ENCODE assay signal across 1 cellular context in the genomic region with DNA sequence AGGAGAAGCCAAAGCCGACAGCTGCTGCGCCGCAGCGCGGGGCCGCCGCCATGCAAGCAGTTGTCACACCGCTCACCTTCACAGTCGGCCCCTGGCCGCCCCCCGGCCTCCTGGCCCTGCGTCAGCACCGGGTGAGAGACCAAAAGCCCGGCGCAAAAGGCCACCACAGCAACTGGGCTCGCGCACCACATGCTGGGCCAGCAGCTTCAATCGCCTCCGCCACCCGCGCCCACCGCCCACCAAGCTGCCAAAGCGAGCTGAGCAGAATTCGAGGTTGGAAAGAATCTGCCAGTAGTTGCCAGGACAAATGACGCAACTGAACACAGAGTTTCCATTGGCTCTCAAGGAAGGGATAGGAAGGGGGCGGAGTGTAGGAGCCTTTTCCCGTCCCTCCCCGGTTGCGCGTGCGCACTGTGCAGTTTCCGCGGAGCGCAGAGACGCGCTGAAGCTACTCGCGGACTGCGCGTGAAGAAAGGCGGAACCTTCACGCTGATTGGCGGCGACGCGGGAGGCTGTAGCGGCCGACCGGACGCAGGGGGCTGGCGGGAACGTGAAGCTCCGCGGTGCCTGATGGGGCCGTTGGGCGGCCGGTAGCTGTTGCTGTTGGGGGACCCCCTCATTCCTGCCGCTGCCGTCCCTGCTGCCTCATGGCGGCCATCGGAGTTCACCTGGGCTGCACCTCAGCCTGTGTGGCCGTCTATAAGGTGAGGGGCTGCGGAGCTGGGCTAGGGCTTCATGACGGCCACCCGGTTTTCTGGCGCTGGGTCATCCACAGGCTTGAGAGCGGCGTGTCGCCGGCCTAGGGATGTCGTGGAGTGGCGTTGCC.
A peak's percentile ranks its signal among the peaks of the same experiment; 100 is the strongest.
TF ChIP-seq lines count a peak whose summit lies in the region.

A gene (minus strand): TSS at position 282 of the 826 bp plus-strand sequence. CDS start 91 bp downstream, at position 191.
A gene with protein sequence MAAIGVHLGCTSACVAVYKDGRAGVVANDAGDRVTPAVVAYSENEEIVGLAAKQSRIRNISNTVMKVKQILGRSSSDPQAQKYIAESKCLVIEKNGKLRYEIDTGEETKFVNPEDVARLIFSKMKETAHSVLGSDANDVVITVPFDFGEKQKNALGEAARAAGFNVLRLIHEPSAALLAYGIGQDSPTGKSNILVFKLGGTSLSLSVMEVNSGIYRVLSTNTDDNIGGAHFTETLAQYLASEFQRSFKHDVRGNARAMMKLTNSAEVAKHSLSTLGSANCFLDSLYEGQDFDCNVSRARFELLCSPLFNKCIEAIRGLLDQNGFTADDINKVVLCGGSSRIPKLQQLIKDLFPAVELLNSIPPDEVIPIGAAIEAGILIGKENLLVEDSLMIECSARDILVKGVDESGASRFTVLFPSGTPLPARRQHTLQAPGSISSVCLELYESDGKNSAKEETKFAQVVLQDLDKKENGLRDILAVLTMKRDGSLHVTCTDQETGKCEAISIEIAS (plus strand): TSS at position 551 of the 826 bp plus-strand sequence. CDS start 97 bp downstream, at position 648.
A gene with protein sequence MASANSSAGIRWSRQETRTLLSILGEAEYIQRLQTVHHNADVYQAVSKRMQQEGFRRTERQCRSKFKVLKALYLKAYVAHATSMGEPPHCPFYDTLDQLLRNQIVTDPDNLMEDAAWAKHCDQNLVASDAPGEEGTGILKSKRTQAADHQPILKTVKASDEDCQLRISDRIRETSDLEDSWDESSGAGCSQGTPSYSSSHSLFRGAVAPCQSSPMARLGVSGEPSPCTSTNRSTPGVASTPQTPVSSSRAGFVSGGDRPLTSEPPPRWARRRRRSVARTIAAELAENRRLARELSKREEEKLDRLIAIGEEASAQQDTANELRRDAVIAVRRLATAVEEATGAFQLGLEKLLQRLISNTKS (plus strand): TSS at position 551 of the 826 bp plus-strand sequence. CDS start 3,979 bp downstream, outside the sequence.

TF ChIP-seq in HepG2, 621 proteins besides CTCF, POLR2A, EP300 and RAD21 (continued from another document and continues in another):
- TF ChIP-seq, protein P1, sequence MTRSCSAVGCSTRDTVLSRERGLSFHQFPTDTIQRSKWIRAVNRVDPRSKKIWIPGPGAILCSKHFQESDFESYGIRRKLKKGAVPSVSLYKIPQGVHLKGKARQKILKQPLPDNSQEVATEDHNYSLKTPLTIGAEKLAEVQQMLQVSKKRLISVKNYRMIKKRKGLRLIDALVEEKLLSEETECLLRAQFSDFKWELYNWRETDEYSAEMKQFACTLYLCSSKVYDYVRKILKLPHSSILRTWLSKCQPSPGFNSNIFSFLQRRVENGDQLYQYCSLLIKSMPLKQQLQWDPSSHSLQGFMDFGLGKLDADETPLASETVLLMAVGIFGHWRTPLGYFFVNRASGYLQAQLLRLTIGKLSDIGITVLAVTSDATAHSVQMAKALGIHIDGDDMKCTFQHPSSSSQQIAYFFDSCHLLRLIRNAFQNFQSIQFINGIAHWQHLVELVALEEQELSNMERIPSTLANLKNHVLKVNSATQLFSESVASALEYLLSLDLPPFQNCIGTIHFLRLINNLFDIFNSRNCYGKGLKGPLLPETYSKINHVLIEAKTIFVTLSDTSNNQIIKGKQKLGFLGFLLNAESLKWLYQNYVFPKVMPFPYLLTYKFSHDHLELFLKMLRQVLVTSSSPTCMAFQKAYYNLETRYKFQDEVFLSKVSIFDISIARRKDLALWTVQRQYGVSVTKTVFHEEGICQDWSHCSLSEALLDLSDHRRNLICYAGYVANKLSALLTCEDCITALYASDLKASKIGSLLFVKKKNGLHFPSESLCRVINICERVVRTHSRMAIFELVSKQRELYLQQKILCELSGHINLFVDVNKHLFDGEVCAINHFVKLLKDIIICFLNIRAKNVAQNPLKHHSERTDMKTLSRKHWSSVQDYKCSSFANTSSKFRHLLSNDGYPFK (CRISPR knock-in tag; IDR thresholded peaks at IDR 0.05; ENCODE audit: borderline replicate concordance): 0 out of 2 replicates have a peak, but pooled peaks have one; percentile 24
- peak; percentile 36; the same call in 1 of the 2 replicates for TF ChIP-seq FOXO1 (CRISPR knock-in tag; IDR thresholded peaks at IDR 0.05)
- TF ChIP-seq HCFC1 (IDR thresholded peaks at IDR 0.05; ENCODE audit: low read depth, low read length): peak; percentile 41; the same call in 1 of the 2 replicates
- TF ChIP-seq YEATS4 (CRISPR knock-in tag; IDR thresholded peaks at IDR 0.05; ENCODE audit: borderline replicate concordance): peak; percentile 83; the same call in 1 of the 2 replicates
- TF ChIP-seq ZNF83 (CRISPR knock-in tag; IDR thresholded peaks at IDR 0.05; ENCODE audit: borderline replicate concordance): peak; percentile 88; the same call in 1 of the 2 replicates
- TF ChIP-seq ZNF547 (CRISPR knock-in tag; IDR thresholded peaks at IDR 0.05): peak; percentile 22; the same call in 1 of the 2 replicates
- TF ChIP-seq ZFP90 (CRISPR knock-in tag; IDR thresholded peaks at IDR 0.05; ENCODE audit: borderline replicate concordance): peak; percentile 88
- TF ChIP-seq, protein P2, sequence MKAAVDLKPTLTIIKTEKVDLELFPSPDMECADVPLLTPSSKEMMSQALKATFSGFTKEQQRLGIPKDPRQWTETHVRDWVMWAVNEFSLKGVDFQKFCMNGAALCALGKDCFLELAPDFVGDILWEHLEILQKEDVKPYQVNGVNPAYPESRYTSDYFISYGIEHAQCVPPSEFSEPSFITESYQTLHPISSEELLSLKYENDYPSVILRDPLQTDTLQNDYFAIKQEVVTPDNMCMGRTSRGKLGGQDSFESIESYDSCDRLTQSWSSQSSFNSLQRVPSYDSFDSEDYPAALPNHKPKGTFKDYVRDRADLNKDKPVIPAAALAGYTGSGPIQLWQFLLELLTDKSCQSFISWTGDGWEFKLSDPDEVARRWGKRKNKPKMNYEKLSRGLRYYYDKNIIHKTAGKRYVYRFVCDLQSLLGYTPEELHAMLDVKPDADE (CRISPR knock-in tag; IDR thresholded peaks at IDR 0.05): 0 out of 2 replicates have a peak, but pooled peaks have one; percentile 72
- peak; percentile 83; the same call in 1 of the 2 replicates for TF ChIP-seq KAT8 (CRISPR knock-in tag; IDR thresholded peaks at IDR 0.05)
- peak; percentile 78 for TF ChIP-seq GABPA (IDR thresholded peaks at IDR 0.05; ENCODE audit: low read depth, low read length)
- peak; percentile 88 for TF ChIP-seq GABPA (CRISPR knock-in tag; IDR thresholded peaks at IDR 0.05; ENCODE audit: low read depth)
- peak; percentile 82 for TF ChIP-seq DR1 (CRISPR knock-in tag; IDR thresholded peaks at IDR 0.05)
- 0 out of 2 replicates have a peak, but pooled peaks have one; percentile 10 for TF ChIP-seq TOPORS (CRISPR knock-in tag; IDR thresholded peaks at IDR 0.05)
- TF ChIP-seq PHF5A (CRISPR knock-in tag; IDR thresholded peaks at IDR 0.05; ENCODE audit: low read depth, unreplicated experiment): peak; percentile 68
- TF ChIP-seq GABPB1 (CRISPR knock-in tag; IDR thresholded peaks at IDR 0.05): peak; percentile 95
- TF ChIP-seq, protein P3, sequence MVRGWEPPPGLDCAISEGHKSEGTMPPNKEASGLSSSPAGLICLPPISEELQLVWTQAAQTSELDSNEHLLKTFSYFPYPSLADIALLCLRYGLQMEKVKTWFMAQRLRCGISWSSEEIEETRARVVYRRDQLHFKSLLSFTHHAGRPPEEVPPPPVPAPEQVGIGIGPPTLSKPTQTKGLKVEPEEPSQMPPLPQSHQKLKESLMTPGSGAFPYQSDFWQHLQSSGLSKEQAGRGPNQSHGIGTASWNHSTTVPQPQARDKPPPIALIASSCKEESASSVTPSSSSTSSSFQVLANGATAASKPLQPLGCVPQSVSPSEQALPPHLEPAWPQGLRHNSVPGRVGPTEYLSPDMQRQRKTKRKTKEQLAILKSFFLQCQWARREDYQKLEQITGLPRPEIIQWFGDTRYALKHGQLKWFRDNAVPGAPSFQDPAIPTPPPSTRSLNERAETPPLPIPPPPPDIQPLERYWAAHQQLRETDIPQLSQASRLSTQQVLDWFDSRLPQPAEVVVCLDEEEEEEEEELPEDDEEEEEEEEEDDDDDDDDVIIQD (CRISPR knock-in tag; IDR thresholded peaks at IDR 0.05; ENCODE audit: low read depth): no peak
- TF ChIP-seq TBP (CRISPR knock-in tag; IDR thresholded peaks at IDR 0.05): no peak
- TF ChIP-seq, protein P4, sequence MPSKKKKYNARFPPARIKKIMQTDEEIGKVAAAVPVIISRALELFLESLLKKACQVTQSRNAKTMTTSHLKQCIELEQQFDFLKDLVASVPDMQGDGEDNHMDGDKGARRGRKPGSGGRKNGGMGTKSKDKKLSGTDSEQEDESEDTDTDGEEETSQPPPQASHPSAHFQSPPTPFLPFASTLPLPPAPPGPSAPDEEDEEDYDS (CRISPR knock-in tag; IDR thresholded peaks at IDR 0.05): peak; percentile 75
- peak; percentile 26; the same call in 1 of the 2 replicates for TF ChIP-seq ZBTB20 (CRISPR knock-in tag; IDR thresholded peaks at IDR 0.05; ENCODE audit: borderline replicate concordance, low read depth)
- peak; percentile 89 for TF ChIP-seq ZNF619 (CRISPR knock-in tag; IDR thresholded peaks at IDR 0.05)
- TF ChIP-seq, protein P5, sequence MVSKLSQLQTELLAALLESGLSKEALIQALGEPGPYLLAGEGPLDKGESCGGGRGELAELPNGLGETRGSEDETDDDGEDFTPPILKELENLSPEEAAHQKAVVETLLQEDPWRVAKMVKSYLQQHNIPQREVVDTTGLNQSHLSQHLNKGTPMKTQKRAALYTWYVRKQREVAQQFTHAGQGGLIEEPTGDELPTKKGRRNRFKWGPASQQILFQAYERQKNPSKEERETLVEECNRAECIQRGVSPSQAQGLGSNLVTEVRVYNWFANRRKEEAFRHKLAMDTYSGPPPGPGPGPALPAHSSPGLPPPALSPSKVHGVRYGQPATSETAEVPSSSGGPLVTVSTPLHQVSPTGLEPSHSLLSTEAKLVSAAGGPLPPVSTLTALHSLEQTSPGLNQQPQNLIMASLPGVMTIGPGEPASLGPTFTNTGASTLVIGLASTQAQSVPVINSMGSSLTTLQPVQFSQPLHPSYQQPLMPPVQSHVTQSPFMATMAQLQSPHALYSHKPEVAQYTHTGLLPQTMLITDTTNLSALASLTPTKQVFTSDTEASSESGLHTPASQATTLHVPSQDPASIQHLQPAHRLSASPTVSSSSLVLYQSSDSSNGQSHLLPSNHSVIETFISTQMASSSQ (IDR thresholded peaks at IDR 0.05; ENCODE audit: low read depth): no peak
- TF ChIP-seq, protein P5 (CRISPR knock-in tag; IDR thresholded peaks at IDR 0.05; ENCODE audit: borderline replicate concordance): 0 out of 2 replicates have a peak, but pooled peaks have one; percentile 53
- TF ChIP-seq, protein P6, sequence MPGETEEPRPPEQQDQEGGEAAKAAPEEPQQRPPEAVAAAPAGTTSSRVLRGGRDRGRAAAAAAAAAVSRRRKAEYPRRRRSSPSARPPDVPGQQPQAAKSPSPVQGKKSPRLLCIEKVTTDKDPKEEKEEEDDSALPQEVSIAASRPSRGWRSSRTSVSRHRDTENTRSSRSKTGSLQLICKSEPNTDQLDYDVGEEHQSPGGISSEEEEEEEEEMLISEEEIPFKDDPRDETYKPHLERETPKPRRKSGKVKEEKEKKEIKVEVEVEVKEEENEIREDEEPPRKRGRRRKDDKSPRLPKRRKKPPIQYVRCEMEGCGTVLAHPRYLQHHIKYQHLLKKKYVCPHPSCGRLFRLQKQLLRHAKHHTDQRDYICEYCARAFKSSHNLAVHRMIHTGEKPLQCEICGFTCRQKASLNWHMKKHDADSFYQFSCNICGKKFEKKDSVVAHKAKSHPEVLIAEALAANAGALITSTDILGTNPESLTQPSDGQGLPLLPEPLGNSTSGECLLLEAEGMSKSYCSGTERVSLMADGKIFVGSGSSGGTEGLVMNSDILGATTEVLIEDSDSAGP (CRISPR knock-in tag; IDR thresholded peaks at IDR 0.05; ENCODE audit: borderline replicate concordance): peak; percentile 75; the same call in 1 of the 2 replicates
- peak; percentile 89; the same call in 1 of the 2 replicates for TF ChIP-seq NFKB2 (CRISPR knock-in tag; IDR thresholded peaks at IDR 0.05; ENCODE audit: borderline replicate concordance)
- TF ChIP-seq, protein P7, sequence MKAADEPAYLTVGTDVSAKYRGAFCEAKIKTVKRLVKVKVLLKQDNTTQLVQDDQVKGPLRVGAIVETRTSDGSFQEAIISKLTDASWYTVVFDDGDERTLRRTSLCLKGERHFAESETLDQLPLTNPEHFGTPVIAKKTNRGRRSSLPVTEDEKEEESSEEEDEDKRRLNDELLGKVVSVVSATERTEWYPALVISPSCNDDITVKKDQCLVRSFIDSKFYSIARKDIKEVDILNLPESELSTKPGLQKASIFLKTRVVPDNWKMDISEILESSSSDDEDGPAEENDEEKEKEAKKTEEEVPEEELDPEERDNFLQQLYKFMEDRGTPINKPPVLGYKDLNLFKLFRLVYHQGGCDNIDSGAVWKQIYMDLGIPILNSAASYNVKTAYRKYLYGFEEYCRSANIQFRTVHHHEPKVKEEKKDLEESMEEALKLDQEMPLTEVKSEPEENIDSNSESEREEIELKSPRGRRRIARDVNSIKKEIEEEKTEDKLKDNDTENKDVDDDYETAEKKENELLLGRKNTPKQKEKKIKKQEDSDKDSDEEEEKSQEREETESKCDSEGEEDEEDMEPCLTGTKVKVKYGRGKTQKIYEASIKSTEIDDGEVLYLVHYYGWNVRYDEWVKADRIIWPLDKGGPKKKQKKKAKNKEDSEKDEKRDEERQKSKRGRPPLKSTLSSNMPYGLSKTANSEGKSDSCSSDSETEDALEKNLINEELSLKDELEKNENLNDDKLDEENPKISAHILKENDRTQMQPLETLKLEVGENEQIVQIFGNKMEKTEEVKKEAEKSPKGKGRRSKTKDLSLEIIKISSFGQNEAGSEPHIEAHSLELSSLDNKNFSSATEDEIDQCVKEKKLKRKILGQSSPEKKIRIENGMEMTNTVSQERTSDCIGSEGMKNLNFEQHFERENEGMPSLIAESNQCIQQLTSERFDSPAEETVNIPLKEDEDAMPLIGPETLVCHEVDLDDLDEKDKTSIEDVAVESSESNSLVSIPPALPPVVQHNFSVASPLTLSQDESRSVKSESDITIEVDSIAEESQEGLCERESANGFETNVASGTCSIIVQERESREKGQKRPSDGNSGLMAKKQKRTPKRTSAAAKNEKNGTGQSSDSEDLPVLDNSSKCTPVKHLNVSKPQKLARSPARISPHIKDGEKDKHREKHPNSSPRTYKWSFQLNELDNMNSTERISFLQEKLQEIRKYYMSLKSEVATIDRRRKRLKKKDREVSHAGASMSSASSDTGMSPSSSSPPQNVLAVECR (CRISPR knock-in tag; IDR thresholded peaks at IDR 0.05; ENCODE audit: borderline replicate concordance): peak; percentile 93
- 0 out of 2 replicates have a peak, but pooled peaks have one; percentile 57 for TF ChIP-seq ZFAT (CRISPR knock-in tag; conservative IDR thresholded peaks at IDR 0.05)
